In genomic region chr11:71611218-71611910, GRCh38 we compare ENCODE assay signal across 6 cellular contexts. TPM values are rescaled to one million over a fixed set of nuclear protein-coding genes. Genes with fewer than 3 reads are reported as not detected.
"Had no signal": no experiment of that assay in that cellular context is flagged by ENCODE, and none has a peak within 500 bp of the region (broad histone marks: within the 10 kb centered on the region; RNA-seq: fewer than 3 reads in every experiment).

No MANE protein-coding gene starts in this region.

RNA-seq across cellular contexts. Expression of gene KRTAP5-11, which starts 28.7 kb away (rescaled TPM):
- total RNA-seq: GM23248, H4, H7, HFFc6, HT1080, IMR-90 had no signal
- polyA plus RNA-seq: GM23248, IMR-90 had no signal

RNA-seq across cellular contexts. Expression of gene KRTAP5-10, which starts 46.0 kb away (rescaled TPM):
- total RNA-seq: GM23248, H4, HFFc6, HT1080, IMR-90 had no signal
- polyA plus RNA-seq: GM23248, IMR-90 had no signal
